Comparison of ENCODE assay signal across 8 cellular contexts in the genomic region with DNA sequence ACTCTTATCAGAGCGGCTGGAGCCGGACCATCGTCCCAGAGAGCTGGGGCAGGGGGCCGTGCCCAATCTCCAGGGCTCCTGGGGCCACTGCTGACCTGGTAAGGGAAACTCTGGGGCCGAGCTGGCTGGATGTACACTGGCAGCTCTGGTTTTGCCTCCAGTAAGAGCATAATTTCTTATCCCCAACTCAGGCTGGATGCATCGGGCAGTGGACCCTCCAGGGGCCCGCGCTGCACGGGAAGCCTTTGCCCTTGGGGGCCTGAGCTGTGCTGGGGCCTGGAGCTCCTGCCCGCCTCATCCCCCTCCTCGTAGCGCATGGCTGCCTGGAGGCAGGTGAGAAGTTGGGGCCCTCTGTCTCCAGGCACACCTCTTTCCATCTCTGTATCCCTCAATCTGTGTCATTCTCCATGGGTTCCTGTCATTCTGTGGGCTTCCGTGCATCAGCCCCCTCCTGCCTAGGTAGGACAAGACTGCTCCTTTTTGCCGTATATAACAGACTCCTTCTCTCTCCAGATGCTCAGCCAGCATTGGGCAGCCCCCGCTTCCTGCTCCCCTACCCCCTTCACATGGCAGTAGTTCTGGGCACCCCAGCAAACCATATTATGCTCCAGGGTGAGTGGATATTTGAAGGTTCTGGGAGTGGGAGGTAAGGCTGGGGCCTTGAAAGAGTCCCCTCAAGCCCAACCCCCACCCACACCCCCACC. TPM values are rescaled to one million over a fixed set of nuclear protein-coding genes. Genes with fewer than 3 reads are reported as not detected.
DNase-seq lines count a peak whose midpoint lies in the region; ATAC-seq and TF ChIP-seq lines count a peak whose summit lies in the region.

No MANE protein-coding gene starts in this region.

- WGBS in right cardiac atrium, result 71% methylated on average over 15 of the region's 15 CpGs

- H3K4me3 Mint-ChIP-seq in activated T-cell treated with anti-CD3 and anti-CD28 coated beads, Interleukin-2, amount 50 U/mL, for 4 hours, result peak overlapping the region; percentile 96
- H3K4me3 Mint-ChIP-seq in stimulated activated effector memory CD8-positive, alpha-beta T cell treated with anti-CD3 and anti-CD28 coated beads, Interleukin-12 subunit alpha, Interleukin-12 subunit beta, amount 100 ng/mL, for 72 hours, result peak overlapping the region; percentile 80

- no peaks in the 10 kb centered on the region for H3K27me3 ChIP-seq in right cardiac atrium (ENCODE audit: control insufficient read depth, insufficient read depth)

- H3K27ac Mint-ChIP-seq in stimulated activated effector memory CD8-positive, alpha-beta T cell treated with anti-CD3 and anti-CD28 coated beads, Interleukin-12 subunit alpha, Interleukin-12 subunit beta, amount 100 ng/mL, for 72 hours, result peak overlapping the region; percentile 98

- H3K4me3 ChIP-seq in HFF-Myc (replicated peaks; ENCODE audit: low read depth, low read length) (peak overlapping the region; percentile 89), right cardiac atrium (ENCODE audit: low read length) (no peak overlapping the region)

- intact Hi-C loops in right cardiac atrium (cut with DNase I) (loop anchor here in 1 of 4 donors (10.0 kb wide), 1 partner anchor 299 kb away; no protein-coding TSS in a partner anchor), left colon (cut with DNase I, micrococcal nuclease) (no loop called here)

- H3K4me1 Mint-ChIP-seq in activated T-cell treated with anti-CD3 and anti-CD28 coated beads, Interleukin-2, amount 50 U/mL, for 4 hours (ENCODE audit: low read depth), result peaks cover 36% of the 10 kb centered on the region
- H3K4me1 Mint-ChIP-seq in stimulated activated effector memory CD8-positive, alpha-beta T cell treated with anti-CD3 and anti-CD28 coated beads, Interleukin-12 subunit alpha, Interleukin-12 subunit beta, amount 100 ng/mL, for 72 hours, result peaks cover 72% of the 10 kb centered on the region

- DNase-seq in HFF-Myc (ENCODE audit: extremely low read depth, low read depth) (no peak), right cardiac atrium (peak in 2 of 3 donors; percentile 34 to 56), NCI-H82 treated with DMSO at 0.1 percent for 48 hours (lab: John Stamatoyannopoulos, UW; ENCODE audit: unreplicated experiment) (no peak), GM13976 (ENCODE audit: low spot score) (no peak), left colon (no peak)
- no peak for DNase-seq in activated T-cell treated with anti-CD3 and anti-CD28 coated beads, Interleukin-2, amount 50 U/mL, for 4 hours
- no peak for DNase-seq in stimulated activated effector memory CD8-positive, alpha-beta T cell treated with anti-CD3 and anti-CD28 coated beads, Interleukin-12 subunit alpha, Interleukin-12 subunit beta, amount 100 ng/mL, for 72 hours (ENCODE audit: low spot score in 2 of 2)

- H3K4me1 ChIP-seq in right cardiac atrium (ENCODE audit: control insufficient read depth, insufficient read depth, low read length), result peaks cover 5% of the 10 kb centered on the region

- ATAC-seq in activated T-cell treated with anti-CD3 and anti-CD28 coated beads, Interleukin-2, amount 50 U/mL, for 4 hours, result no peak
- ATAC-seq in right cardiac atrium (no peak), left colon (no peak), HG02571 (IDR thresholded peaks at IDR 0.05; ENCODE audit: unreplicated experiment) (no peak)
- ATAC-seq in stimulated activated effector memory CD8-positive, alpha-beta T cell treated with anti-CD3 and anti-CD28 coated beads, Interleukin-12 subunit alpha, Interleukin-12 subunit beta, amount 100 ng/mL, for 72 hours, result no peak

- H3K9me3 Mint-ChIP-seq in activated T-cell treated with anti-CD3 and anti-CD28 coated beads, Interleukin-2, amount 50 U/mL, for 4 hours, result no peaks in the 10 kb centered on the region
- H3K9me3 Mint-ChIP-seq in stimulated activated effector memory CD8-positive, alpha-beta T cell treated with anti-CD3 and anti-CD28 coated beads, Interleukin-12 subunit alpha, Interleukin-12 subunit beta, amount 100 ng/mL, for 72 hours, result no peaks in the 10 kb centered on the region

- H3K27ac ChIP-seq in right cardiac atrium (ENCODE audit: low read length), result peak overlapping the region; percentile 38

- no peaks in the 10 kb centered on the region for H3K9me3 ChIP-seq in right cardiac atrium (ENCODE audit: control insufficient read depth, low read length)

- in situ Hi-C loops in GM13976 (cut with MboI; ENCODE audit: low sequenced_read_pairs, unreplicated experiment), result no loop called here

- no peaks in the 10 kb centered on the region for H3K27me3 Mint-ChIP-seq in activated T-cell treated with anti-CD3 and anti-CD28 coated beads, Interleukin-2, amount 50 U/mL, for 4 hours (ENCODE audit: low read depth)

- no peak for TF ChIP-seq CTCF in HFF-Myc (IDR thresholded peaks at IDR 0.05; ENCODE audit: low read depth, low read length, missing control alignments)
- no peak for TF ChIP-seq CTCF in GM13976 (IDR thresholded peaks at IDR 0.05; ENCODE audit: borderline replicate concordance, control extremely low read depth, extremely low read depth, insufficient read depth, missing control alignments)

- H3K36me3 Mint-ChIP-seq in activated T-cell treated with anti-CD3 and anti-CD28 coated beads, Interleukin-2, amount 50 U/mL, for 4 hours (ENCODE audit: insufficient read depth), result peaks cover 25% of the 10 kb centered on the region
- H3K36me3 Mint-ChIP-seq in stimulated activated effector memory CD8-positive, alpha-beta T cell treated with anti-CD3 and anti-CD28 coated beads, Interleukin-12 subunit alpha, Interleukin-12 subunit beta, amount 100 ng/mL, for 72 hours, result no peaks in the 10 kb centered on the region

RNA-seq across cellular contexts. Expression of a gene that starts 9.4 kb away (rescaled TPM):
- 10 to 100 TPM in 1 of 3 donors, 1 to 10 TPM in 2; 8.9 to 11.1 (median 9.9) TPM for total RNA-seq in activated T-cell treated with anti-CD3 and anti-CD28 coated beads, Interleukin-2, amount 50 U/mL, for 4 hours
- total RNA-seq in right cardiac atrium (10 to 100 TPM in 3 of 4 donors, 1 to 10 TPM in 1; 9.0 to 24.6 (median 16.3) TPM), left colon (1 to 10 TPM; 3.8 to 6.1 TPM)
- polyA plus RNA-seq in right cardiac atrium, result 74.5 TPM

RNA-seq across cellular contexts. Expression of a gene that starts 11.5 kb away (rescaled TPM):
- 100 to 1,000 TPM; 187 to 226 (median 206) TPM for total RNA-seq in activated T-cell treated with anti-CD3 and anti-CD28 coated beads, Interleukin-2, amount 50 U/mL, for 4 hours
- total RNA-seq in right cardiac atrium, result 10 to 100 TPM; 25.7 to 28.1 (median 27.5) TPM
- polyA plus RNA-seq in right cardiac atrium, result 18.6 TPM
- 10 to 100 TPM; 49.5 to 50.4 TPM for total RNA-seq in left colon

RNA-seq across cellular contexts. Expression of a gene that starts 11.8 kb away (rescaled TPM):
- 10 to 100 TPM; 40.4 to 47.5 (median 41.5) TPM for total RNA-seq in activated T-cell treated with anti-CD3 and anti-CD28 coated beads, Interleukin-2, amount 50 U/mL, for 4 hours
- total RNA-seq in right cardiac atrium, result 100 to 1,000 TPM in 1 of 4 donors, 10 to 100 TPM in 3; 59.9 to 103 (median 95.6) TPM
- 160 TPM for polyA plus RNA-seq in right cardiac atrium
- total RNA-seq in left colon, result 10 to 100 TPM; 49.7 to 83.0 TPM

RNA-seq across cellular contexts. Expression of a gene that starts 12.3 kb away (rescaled TPM):
- 10 to 100 TPM; 19.7 to 20.8 (median 20.6) TPM for total RNA-seq in activated T-cell treated with anti-CD3 and anti-CD28 coated beads, Interleukin-2, amount 50 U/mL, for 4 hours
- total RNA-seq in right cardiac atrium (10 to 100 TPM; 12.6 to 16.2 (median 15.4) TPM), left colon (1 to 10 TPM; 8.3 to 9.0 TPM)
- 12.1 TPM for polyA plus RNA-seq in right cardiac atrium

RNA-seq across cellular contexts. Expression of a gene that starts 43.1 kb away (rescaled TPM):
- 100 to 1,000 TPM; 117 to 127 (median 123) TPM for total RNA-seq in activated T-cell treated with anti-CD3 and anti-CD28 coated beads, Interleukin-2, amount 50 U/mL, for 4 hours
- 10 to 100 TPM; 31.2 to 38.8 (median 35.0) TPM for total RNA-seq in right cardiac atrium
- polyA plus RNA-seq in right cardiac atrium, result 45.3 TPM
- total RNA-seq in left colon, result 10 to 100 TPM; 51.3 to 51.9 TPM

Comparison
In these comparisons a context has a peak if more than half of its experiments do, and no peak if none do; other contexts are left out.
1. DNase-seq: peak in right cardiac atrium (2 of 3); none in HFF-Myc (single experiment), activated T-cell treated with anti-CD3 and anti-CD28 coated beads, Interleukin-2, amount 50 U/mL, for 4 hours (single experiment), stimulated activated effector memory CD8-positive, alpha-beta T cell treated with anti-CD3 and anti-CD28 coated beads, Interleukin-12 subunit alpha, Interleukin-12 subunit beta, amount 100 ng/mL, for 72 hours (0 of 2), NCI-H82 treated with DMSO at 0.1 percent for 48 hours (single experiment), GM13976 (single experiment) and left colon (0 of 2).